Comparison of ENCODE assay signal across 1 cellular context in genomic region chr5:157390179-157390923, GRCh38.
TF ChIP-seq lines count a peak whose summit lies in the region.

No MANE protein-coding gene starts in this region.

TF ChIP-seq in HepG2, 621 proteins besides CTCF, POLR2A, EP300 and RAD21 (continued from another document and continues in another):
- TF ChIP-seq PATZ1 (CRISPR knock-in tag; IDR thresholded peaks at IDR 0.05) (peak; percentile 49), DNMT3B (CRISPR knock-in tag; conservative IDR thresholded peaks at IDR 0.05) (no peak), ZNF276 (CRISPR knock-in tag; IDR thresholded peaks at IDR 0.05; ENCODE audit: low read depth) (no peak), ZNF577 (CRISPR knock-in tag; IDR thresholded peaks at IDR 0.05; ENCODE audit: borderline replicate concordance, low read depth) (no peak), ZNF24 (IDR thresholded peaks at IDR 0.05) (no peak), BRD4 (CRISPR knock-in tag; IDR thresholded peaks at IDR 0.05) (no peak), HNRNPUL1 (IDR thresholded peaks at IDR 0.05; ENCODE audit: low read depth, low read length) (no peak), FOXO4 (CRISPR knock-in tag; conservative IDR thresholded peaks at IDR 0.05) (no peak), RARG (CRISPR knock-in tag; IDR thresholded peaks at IDR 0.05; ENCODE audit: low read depth) (no peak), ZNF557 (CRISPR knock-in tag; IDR thresholded peaks at IDR 0.05) (no peak), HDAC6 (IDR thresholded peaks at IDR 0.05; ENCODE audit: low read depth, low read length) (no peak), STAT6 (CRISPR knock-in tag; IDR thresholded peaks at IDR 0.05; ENCODE audit: borderline replicate concordance) (no peak), ZFP91 (CRISPR knock-in tag; IDR thresholded peaks at IDR 0.05; ENCODE audit: borderline replicate concordance) (no peak), ZBTB14 (CRISPR knock-in tag; IDR thresholded peaks at IDR 0.05) (no peak), GABPB1 (CRISPR knock-in tag; IDR thresholded peaks at IDR 0.05) (0 out of 2 replicates have a peak, but pooled peaks have one; percentile 16), ZNF512 (CRISPR knock-in tag; IDR thresholded peaks at IDR 0.05) (no peak), CCDC6 (CRISPR knock-in tag; IDR thresholded peaks at IDR 0.05) (no peak), ZFP37 (CRISPR knock-in tag; IDR thresholded peaks at IDR 0.05; ENCODE audit: borderline replicate concordance) (no peak), CREBL2 (CRISPR knock-in tag; IDR thresholded peaks at IDR 0.05; ENCODE audit: borderline replicate concordance) (no peak), HDAC1 (CRISPR knock-in tag; IDR thresholded peaks at IDR 0.05) (no peak), ZNF264 (CRISPR knock-in tag; IDR thresholded peaks at IDR 0.05) (no peak), REST (IDR thresholded peaks at IDR 0.05; ENCODE audit: borderline replicate concordance in 1 of 2, low read depth in 1 of 2, low read length in 2 of 2) (no peak), ZNF10 (CRISPR knock-in tag; IDR thresholded peaks at IDR 0.05; ENCODE audit: borderline replicate concordance, low read depth) (no peak), SIX1 (CRISPR knock-in tag; IDR thresholded peaks at IDR 0.05; ENCODE audit: borderline replicate concordance) (no peak), ZHX1 (CRISPR knock-in tag; IDR thresholded peaks at IDR 0.05; ENCODE audit: low read depth) (no peak), ZNF770 (CRISPR knock-in tag; IDR thresholded peaks at IDR 0.05) (no peak), GATAD1 (CRISPR knock-in tag; IDR thresholded peaks at IDR 0.05) (no peak), NFKB2 (CRISPR knock-in tag; IDR thresholded peaks at IDR 0.05; ENCODE audit: borderline replicate concordance) (no peak), ZBTB39 (CRISPR knock-in tag; IDR thresholded peaks at IDR 0.05) (no peak), HDAC2 (CRISPR knock-in tag; IDR thresholded peaks at IDR 0.05) (no peak; the same call in 1 of the 2 replicates)
